ENCODE assay signal across 9 cellular contexts in genomic region chr6:75205776-75206334, GRCh38. TPM values are rescaled to one million over a fixed set of nuclear protein-coding genes. Genes with fewer than 3 reads are reported as not detected.
DNase-seq lines count a peak whose midpoint lies in the region; ATAC-seq and TF ChIP-seq lines count a peak whose summit lies in the region.
"Had no signal": no experiment of that assay in that cellular context is flagged by ENCODE, and none has a peak within 500 bp of the region (broad histone marks: within the 10 kb centered on the region; RNA-seq: fewer than 3 reads in every experiment).

COL12A1 (minus strand) TSS chr6:75206053; CDS start chr6:75202792, 3,261 bp downstream.

- H3K27me3 ChIP-seq in BE2C (peaks cover 79% of the 10 kb centered on the region), H7 (ENCODE audit: control insufficient read depth, insufficient read depth, low read length) (peaks cover 80% of the 10 kb centered on the region), thyroid gland (no peaks in the 10 kb centered on the region)

- H3K4me3 ChIP-seq in BE2C (ENCODE audit: low read depth, low read length), result no peak within 1 kb of the TSS
- peak within 1 kb of the TSS; percentile 61 for H3K4me3 ChIP-seq in H7 (ENCODE audit: insufficient read depth, low read depth, low read length)
- peak within 1 kb of the TSS; percentile 44 for H3K4me3 ChIP-seq in mesodermal cell (ENCODE audit: extremely low read depth, insufficient read depth, low read length, poor library complexity, severe bottlenecking)
- H3K4me3 ChIP-seq in thyroid gland (replicated peaks in 1 of 3), result peak within 1 kb of the TSS in 2 of 3 donors; percentile 31 to 41
- H3K4me3 ChIP-seq: K562 had no signal

- H3K36me3 ChIP-seq in BE2C (no peaks in the 10 kb centered on the region), H7 (replicated peaks; ENCODE audit: control insufficient read depth, insufficient read depth, low read length) (no peaks in the 10 kb centered on the region), mesodermal cell (ENCODE audit: control insufficient read depth, insufficient read depth, low read length) (no peaks in the 10 kb centered on the region), thyroid gland (no peaks in the 10 kb centered on the region)

- TF ChIP-seq POLR2A in thyroid gland (IDR thresholded peaks at IDR 0.05), result peak in 1 of 2 donors; percentile 25

- peak within 1 kb of the TSS; percentile 55 for H3K27ac ChIP-seq in mesodermal cell (ENCODE audit: low read depth, low read length, severe bottlenecking)
- H3K27ac ChIP-seq in thyroid gland, result peak within 1 kb of the TSS in 2 of 3 donors; percentile 60 to 67

- WGBS in mesodermal cell (ENCODE audit: insufficient coverage in 2 of 2), 2 experiments, result 1% methylated on average over 49 to 50 of the region's 55 CpGs
- WGBS in thyroid gland, 2 donors, result 0 to 2% methylated on average over 11 to 47 of the region's 55 CpGs

- ATAC-seq in HG03378 (IDR thresholded peaks at IDR 0.05; ENCODE audit: unreplicated experiment) (no peak), HG03280 (IDR thresholded peaks at IDR 0.05; ENCODE audit: unreplicated experiment) (no peak)
- ATAC-seq: K562 had no signal

- intact Hi-C loops in thyroid gland (cut with DNase I), result loop anchor here (5.0 kb wide), 2 partner anchors 454 to 1114 kb away; no protein-coding TSS in a partner anchor

- H3K4me1 ChIP-seq in BE2C (no peaks in the 10 kb centered on the region), mesodermal cell (ENCODE audit: control insufficient read depth, insufficient read depth, low read length, poor library complexity, severe bottlenecking) (no peaks in the 10 kb centered on the region), thyroid gland (peaks cover 28 to 54% of the 10 kb centered on the region in 2 donors)

- TF ChIP-seq CTCF in BE2C (IDR thresholded peaks at IDR 0.05; ENCODE audit: low read depth, low read length) (no peak), thyroid gland (IDR thresholded peaks at IDR 0.05) (no peak)

- no peaks in the 10 kb centered on the region for H3K9me3 ChIP-seq in BE2C
- H3K9me3 ChIP-seq in mesodermal cell (ENCODE audit: control insufficient read depth, low read length), result no peaks in the 10 kb centered on the region
- H3K9me3 ChIP-seq in thyroid gland, result no peaks in the 10 kb centered on the region

- DNase-seq in BE2C, result peak; percentile 43
- DNase-seq in H7, result peak; percentile 85
- DNase-seq in T1000 (lab: John Stamatoyannopoulos, UW), result peak; percentile 92
- DNase-seq in epidermal melanocyte (ENCODE audit: insufficient read length, low spot score), result peak; percentile 52
- peak; percentile 77 to 81 for DNase-seq in thyroid gland

RNA-seq across cellular contexts. Expression of gene COL12A1, which starts in this region (rescaled TPM):
- 0.39 TPM for polyA plus RNA-seq in BE2C (2012; ENCODE audit: insufficient read depth, insufficient read length, low read depth)
- total RNA-seq in H7 (2014; rRNA removed; shearing (Covaris generic)), result 0.63 and 1.9 TPM in 2 replicates
- 23.2 TPM for polyA plus RNA-seq in mesodermal cell (2013, experiment 1 of 2)
- 15.9 TPM for polyA plus RNA-seq in mesodermal cell (2013, experiment 2 of 2)
- total RNA-seq in thyroid gland, result 10 to 100 TPM; 17.2 to 52.9 (median 27.0) TPM
- polyA plus RNA-seq: K562 had no signal
